13 cellular contexts compared by ENCODE assay signal in the genomic region with DNA sequence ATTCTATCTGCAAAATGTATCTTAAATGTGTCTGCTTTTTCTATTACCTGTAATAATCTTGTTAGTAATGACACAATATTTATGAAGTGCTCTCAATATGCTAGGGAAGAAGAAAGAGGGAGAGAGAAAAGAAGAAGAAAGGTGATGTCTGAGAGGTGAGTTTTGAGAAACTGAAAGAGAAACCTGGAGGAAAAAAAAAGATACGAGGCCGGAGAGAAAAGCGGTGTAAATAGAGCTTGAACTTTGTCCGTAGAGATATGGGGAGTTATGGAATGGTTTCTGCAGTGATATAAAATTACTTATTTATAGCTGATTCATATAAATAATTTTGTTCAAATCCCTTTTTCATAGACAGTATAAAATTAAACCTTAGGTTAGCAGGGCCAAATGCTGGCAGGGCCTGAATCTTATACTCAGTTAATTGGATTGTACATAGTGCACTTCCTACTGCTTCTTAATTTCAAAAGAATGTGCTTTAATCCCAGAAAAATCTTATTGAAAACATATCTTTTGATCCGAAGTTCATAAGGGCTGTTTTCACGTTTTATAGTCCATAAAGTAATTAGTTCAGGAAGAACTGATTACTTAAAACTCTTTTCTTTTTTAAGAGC. TPM values are rescaled to one million over a fixed set of nuclear protein-coding genes. Genes with fewer than 3 reads are reported as not detected.
DNase-seq lines count a peak whose midpoint lies in the region; ATAC-seq and TF ChIP-seq lines count a peak whose summit lies in the region.
"Had no signal": no experiment of that assay in that cellular context is flagged by ENCODE, and none has a peak within 500 bp of the region (broad histone marks: within the 10 kb centered on the region; RNA-seq: fewer than 3 reads in every experiment).

No MANE protein-coding gene starts in this region.

- peak overlapping the region in 1 of 4 donors; percentile 8 for H3K4me3 ChIP-seq in transverse colon

- H3K27ac Mint-ChIP-seq in activated naive CD4-positive, alpha-beta T cell treated with anti-CD3 and anti-CD28 coated beads for 36 hours, result no peak overlapping the region
- peak overlapping the region; percentile 73 for H3K27ac Mint-ChIP-seq in activated CD4-positive, alpha-beta memory T cell treated with anti-CD3 and anti-CD28 coated beads, Interleukin-2, amount 10 ng/mL, durations not matched to agents 7 days and 5 days
- no peak overlapping the region for H3K27ac Mint-ChIP-seq in endothelial cell (ENCODE audit: unreplicated experiment)

- DNase-seq in activated naive CD4-positive, alpha-beta T cell treated with anti-CD3 and anti-CD28 coated beads for 36 hours, result no peak
- DNase-seq in activated naive CD4-positive, alpha-beta T cell treated with Interleukin-2 at 50 U/mL for 16 hours, result no peak
- no peak for DNase-seq in activated CD4-positive, alpha-beta memory T cell treated with anti-CD3 and anti-CD28 coated beads, Interleukin-2, amount 10 ng/mL, durations not matched to agents 7 days and 5 days
- no peak for DNase-seq in left lobe of liver (ENCODE audit: low spot score)
- no peak for DNase-seq in transverse colon
- no peak for DNase-seq in NCI-H774 (lab: John Stamatoyannopoulos, UW)
- no peak for DNase-seq in endothelial cell (ENCODE audit: low spot score)
- DNase-seq: activated CD8-positive, alpha-beta memory T cell treated with anti-CD3 and anti-CD28 coated beads, Interleukin-2, amount 50 U/mL, for 48 hours; DMS153; NCI-H2029 treated with DMSO at 0.1 percent for 48 hours; nucleus accumbens had no signal

- peak overlapping the region; percentile 62 for H3K4me3 Mint-ChIP-seq in activated naive CD4-positive, alpha-beta T cell treated with anti-CD3 and anti-CD28 coated beads for 36 hours
- H3K4me3 Mint-ChIP-seq in activated CD4-positive, alpha-beta memory T cell treated with anti-CD3 and anti-CD28 coated beads, Interleukin-2, amount 10 ng/mL, durations not matched to agents 7 days and 5 days, result peak overlapping the region; percentile 68
- H3K4me3 Mint-ChIP-seq in endothelial cell (ENCODE audit: unreplicated experiment), result no peak overlapping the region

- peaks cover 12% of the 10 kb centered on the region for H3K36me3 Mint-ChIP-seq in activated naive CD4-positive, alpha-beta T cell treated with anti-CD3 and anti-CD28 coated beads for 36 hours (ENCODE audit: low read depth)
- H3K36me3 Mint-ChIP-seq in activated CD4-positive, alpha-beta memory T cell treated with anti-CD3 and anti-CD28 coated beads, Interleukin-2, amount 10 ng/mL, durations not matched to agents 7 days and 5 days (ENCODE audit: low read depth), result peaks cover 28% of the 10 kb centered on the region
- H3K36me3 Mint-ChIP-seq in endothelial cell (ENCODE audit: low read depth, unreplicated experiment), result peaks cover 6% of the 10 kb centered on the region

- no peak for TF ChIP-seq EP300 in transverse colon (IDR thresholded peaks at IDR 0.05; ENCODE audit: low read depth)

- H3K9me3 ChIP-seq in transverse colon, result no peaks in the 10 kb centered on the region

- intact Hi-C loops in activated naive CD4-positive, alpha-beta T cell treated with anti-CD3 and anti-CD28 coated beads for 36 hours (cut with micrococcal nuclease), result no loop called here
- intact Hi-C loops in transverse colon (cut with DNase I; ENCODE audit: low total_unique reads), result no loop called here

- WGBS in transverse colon (ENCODE audit: low coverage in 1 of 2), 2 donors, result 27 to 48% methylated on average over 6 of the region's 6 CpGs

- POLR2A ChIA-PET in activated CD4-positive, alpha-beta memory T cell treated with anti-CD3 and anti-CD28 coated beads, Interleukin-2, amount 10 ng/mL, durations not matched to agents 7 days and 5 days (lab: Charles Lee), result interaction anchor here (0.6 to 2.1 kb wide), 6 partner anchors 10 to 1066 kb away, joined by 3 to 5 read pairs (median 4); partner anchors contain the start of genes HBS1L and MYB

- H3K27me3 ChIP-seq in transverse colon, result no peaks in the 10 kb centered on the region

- ATAC-seq in left lobe of liver (peak; percentile 81), GM18498 (IDR thresholded peaks at IDR 0.05; ENCODE audit: unreplicated experiment) (no peak)

- TF ChIP-seq CTCF in transverse colon (IDR thresholded peaks at IDR 0.05) (no peak), endothelial cell (IDR thresholded peaks at IDR 0.05; ENCODE audit: unreplicated experiment) (no peak)

- no peak for TF ChIP-seq POLR2A in transverse colon (IDR thresholded peaks at IDR 0.05)

- H3K36me3 ChIP-seq in transverse colon, result no peaks in the 10 kb centered on the region

- in situ Hi-C loops in transverse colon (cut with MboI; ENCODE audit: low pct_ligation_motif_present in 1 of 4, low pct_unique_long_range_greater_than_20kb in 1 of 4, low sequenced_read_pairs in 3 of 4), result no loop called here

- H3K27me3 Mint-ChIP-seq in activated naive CD4-positive, alpha-beta T cell treated with anti-CD3 and anti-CD28 coated beads for 36 hours (ENCODE audit: low read depth), result no peaks in the 10 kb centered on the region
- H3K27me3 Mint-ChIP-seq in activated CD4-positive, alpha-beta memory T cell treated with anti-CD3 and anti-CD28 coated beads, Interleukin-2, amount 10 ng/mL, durations not matched to agents 7 days and 5 days, result no peaks in the 10 kb centered on the region
- H3K27me3 Mint-ChIP-seq in endothelial cell (ENCODE audit: unreplicated experiment), result peaks cover 1% of the 10 kb centered on the region

- CTCF ChIA-PET in activated naive CD4-positive, alpha-beta T cell treated with anti-CD3 and anti-CD28 coated beads for 36 hours (lab: Charles Lee), result interaction anchor here (0.6 to 1.1 kb wide), 2 partner anchors 18 to 202 kb away, joined by 3 read pairs; no protein-coding TSS in a partner anchor
- CTCF ChIA-PET in activated CD4-positive, alpha-beta memory T cell treated with anti-CD3 and anti-CD28 coated beads, Interleukin-2, amount 10 ng/mL, durations not matched to agents 7 days and 5 days (lab: Charles Lee), result interaction anchor here (1.4 to 1.5 kb wide), 2 partner anchors 27 to 40 kb away, joined by 4 to 6 read pairs; no protein-coding TSS in a partner anchor

- H3K9me3 Mint-ChIP-seq in activated naive CD4-positive, alpha-beta T cell treated with anti-CD3 and anti-CD28 coated beads for 36 hours, result no peaks in the 10 kb centered on the region
- no peaks in the 10 kb centered on the region for H3K9me3 Mint-ChIP-seq in activated CD4-positive, alpha-beta memory T cell treated with anti-CD3 and anti-CD28 coated beads, Interleukin-2, amount 10 ng/mL, durations not matched to agents 7 days and 5 days
- no peaks in the 10 kb centered on the region for H3K9me3 Mint-ChIP-seq in endothelial cell (ENCODE audit: unreplicated experiment)

- H3K4me1 Mint-ChIP-seq in activated naive CD4-positive, alpha-beta T cell treated with anti-CD3 and anti-CD28 coated beads for 36 hours (ENCODE audit: low read depth), result peaks cover 18% of the 10 kb centered on the region
- peaks cover 37% of the 10 kb centered on the region for H3K4me1 Mint-ChIP-seq in activated CD4-positive, alpha-beta memory T cell treated with anti-CD3 and anti-CD28 coated beads, Interleukin-2, amount 10 ng/mL, durations not matched to agents 7 days and 5 days
- H3K4me1 Mint-ChIP-seq in endothelial cell (ENCODE audit: unreplicated experiment), result no peaks in the 10 kb centered on the region

- H3K4me1 ChIP-seq in transverse colon, result peaks cover 0 to 17% (median 8%) of the 10 kb centered on the region in 4 donors

- peak overlapping the region; percentile 20 to 69 (median 63) for H3K27ac ChIP-seq in transverse colon

RNA-seq across cellular contexts. Expression of gene MYB, which starts 43.0 kb away (rescaled TPM):
- 10 to 100 TPM; 14.6 to 15.9 TPM for total RNA-seq in activated naive CD4-positive, alpha-beta T cell treated with anti-CD3 and anti-CD28 coated beads for 36 hours
- total RNA-seq in activated CD4-positive, alpha-beta memory T cell treated with anti-CD3 and anti-CD28 coated beads, Interleukin-2, amount 10 ng/mL, durations not matched to agents 7 days and 5 days, result 10 to 100 TPM; 27.7 to 30.3 TPM
- total RNA-seq in left lobe of liver (0.18 TPM), transverse colon (10 to 100 TPM; 20.9 to 64.1 (median 46.6) TPM), endothelial cell (ENCODE audit: unreplicated experiment) (23.3 TPM)
- total RNA-seq: lung microvascular endothelial cell had no signal

Comparison
In these comparisons a context has a peak if more than half of its experiments do, and no peak if none do; other contexts are left out.
1. RNA of gene MYB, which starts 43.0 kb away (total RNA-seq): 20.9 to 64.1 TPM in transverse colon, 27.7 to 30.3 TPM in activated CD4-positive, alpha-beta memory T cell treated with anti-CD3 and anti-CD28 coated beads, Interleukin-2, amount 10 ng/mL, durations not matched to agents 7 days and 5 days, 23.3 TPM in endothelial cell (single experiment) and 14.6 to 15.9 TPM in activated naive CD4-positive, alpha-beta T cell treated with anti-CD3 and anti-CD28 coated beads for 36 hours; 0.18 TPM in left lobe of liver (single experiment); every median in the first group is over 10 times any median in the second.